In genomic region chr17:2398655-2399571, GRCh38 we compare ENCODE assay signal across 8 cellular contexts. TPM values are rescaled to one million over a fixed set of nuclear protein-coding genes. Genes with fewer than 3 reads are reported as not detected.
DNase-seq lines count a peak whose midpoint lies in the region; ATAC-seq and TF ChIP-seq lines count a peak whose summit lies in the region.

No MANE protein-coding gene starts in this region.

- H3K9me3 ChIP-seq in right lobe of liver: no peaks in the 10 kb centered on the region

- H3K4me3 Mint-ChIP-seq in dendritic cell treated with granulocyte-macrophage colony-stimulating factor and Interleukin-4, amounts not matched to agents 40 ng/mL and 50 ng/mL, for 4 days: peak overlapping the region; percentile 99

- intact Hi-C loops in dendritic cell treated with granulocyte-macrophage colony-stimulating factor and Interleukin-4, amounts not matched to agents 40 ng/mL and 50 ng/mL, for 4 days (cut with micrococcal nuclease): loop anchor here (10.0 kb wide), 1 partner anchor 824 kb away; no protein-coding TSS in a partner anchor
- intact Hi-C loops in right lobe of liver (cut with DNase I): no loop called here

- H3K27ac ChIP-seq in right lobe of liver: peak overlapping the region; percentile 84 to 99 (median 95)

- H3K4me3 ChIP-seq in right lobe of liver: peak overlapping the region; percentile 65 to 85 (median 68)

- no peak for TF ChIP-seq POLR2A in right lobe of liver (IDR thresholded peaks at IDR 0.05)

- H3K27me3 Mint-ChIP-seq in dendritic cell treated with granulocyte-macrophage colony-stimulating factor and Interleukin-4, amounts not matched to agents 40 ng/mL and 50 ng/mL, for 4 days: no peaks in the 10 kb centered on the region

- peaks cover 48% of the 10 kb centered on the region for H3K36me3 Mint-ChIP-seq in dendritic cell treated with granulocyte-macrophage colony-stimulating factor and Interleukin-4, amounts not matched to agents 40 ng/mL and 50 ng/mL, for 4 days (ENCODE audit: low read depth)

- H3K27me3 ChIP-seq in right lobe of liver: no peaks in the 10 kb centered on the region

- TF ChIP-seq CTCF in GM10266 (IDR thresholded peaks at IDR 0.05; ENCODE audit: control insufficient read depth, insufficient read depth, low read depth, missing control alignments): no peak
- no peak for TF ChIP-seq CTCF in right lobe of liver (IDR thresholded peaks at IDR 0.05)

- H3K4me1 ChIP-seq in right lobe of liver: peaks cover 2 to 38% (median 18%) of the 10 kb centered on the region in 4 donors

- peak overlapping the region; percentile 95 for H3K27ac Mint-ChIP-seq in dendritic cell treated with granulocyte-macrophage colony-stimulating factor and Interleukin-4, amounts not matched to agents 40 ng/mL and 50 ng/mL, for 4 days

- ATAC-seq in right lobe of liver: peak in 1 of 4 donors; percentile 5
- ATAC-seq in HG02981 (IDR thresholded peaks at IDR 0.05; ENCODE audit: unreplicated experiment): no peak
- no peak for ATAC-seq in GM19455 (IDR thresholded peaks at IDR 0.05; ENCODE audit: unreplicated experiment)

- H3K9me3 Mint-ChIP-seq in dendritic cell treated with granulocyte-macrophage colony-stimulating factor and Interleukin-4, amounts not matched to agents 40 ng/mL and 50 ng/mL, for 4 days: no peaks in the 10 kb centered on the region

- no peaks in the 10 kb centered on the region for H3K36me3 ChIP-seq in right lobe of liver

- 11% methylated on average over 24 of the region's 55 CpGs for WGBS in right lobe of liver (ENCODE audit: insufficient coverage, low coverage, low lambda C conversion rate, missing lambda C conversion rate)

- DNase-seq in GM10266 (ENCODE audit: extremely low spot score) (peak; percentile 56), NCI-H226 (peak; percentile 79), right lobe of liver (peak; percentile 65 to 70 (median 67))
- DNase-seq in activated CD4-positive, alpha-beta T cell treated with anti-CD3 and anti-CD28 coated beads, Interleukin-2, amount 50 U/mL, for 4 hours: peak; percentile 44 to 53
- peak; percentile 37 to 46 (median 41) for DNase-seq in stimulated activated CD4-positive, alpha-beta T cell treated with anti-CD3 and anti-CD28 coated beads, TNF-alpha, amount 100 ng/mL, for 4 hours (ENCODE audit: low read depth in 3 of 3)

- peaks cover 73% of the 10 kb centered on the region for H3K4me1 Mint-ChIP-seq in dendritic cell treated with granulocyte-macrophage colony-stimulating factor and Interleukin-4, amounts not matched to agents 40 ng/mL and 50 ng/mL, for 4 days (ENCODE audit: low read depth)

RNA-seq across cellular contexts. Expression of gene MNT, which starts 1.9 kb away (rescaled TPM):
- 10 to 100 TPM in 2 of 6 experiments, 1 to 10 TPM in 4; 3.3 to 12.6 (median 7.0) TPM for total RNA-seq in right lobe of liver
